25 cellular contexts compared by ENCODE assay signal in the genomic region with DNA sequence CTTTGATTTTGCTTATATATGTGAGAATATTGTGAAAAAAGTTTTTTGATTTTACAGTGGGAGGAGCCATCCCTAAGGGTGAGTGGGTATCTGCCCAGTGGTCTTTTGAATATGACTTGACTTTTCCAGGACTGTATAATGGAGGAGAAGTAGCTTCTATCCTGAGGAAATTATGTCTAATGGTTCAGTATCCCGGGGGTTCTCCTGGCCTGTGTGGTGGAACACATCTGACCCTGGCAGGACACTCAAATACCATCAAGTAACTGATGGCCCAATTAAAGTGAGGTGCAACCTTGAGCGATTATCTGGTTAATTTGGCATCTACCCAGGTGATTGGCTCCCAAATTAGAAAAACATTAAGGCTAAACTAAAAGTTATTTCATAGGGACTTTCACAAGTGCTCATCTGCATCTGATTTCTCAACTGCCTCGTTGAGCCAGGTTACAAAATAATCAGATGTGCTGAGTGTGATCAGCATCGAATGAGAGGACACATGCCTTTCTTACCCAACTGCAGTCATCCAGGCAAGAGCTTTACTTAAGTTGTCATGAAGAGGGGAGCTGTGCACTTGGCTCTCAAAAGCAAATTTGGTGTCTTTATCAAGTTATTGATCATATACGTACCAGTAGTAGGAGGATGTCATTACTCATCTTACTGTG.
"Had no signal": no experiment of that assay in that cellular context is flagged by ENCODE, and none has a peak within 500 bp of the region (broad histone marks: within the 10 kb centered on the region; RNA-seq: fewer than 3 reads in every experiment).

No MANE protein-coding gene starts in this region.

- H3K36me3 Mint-ChIP-seq: natural killer cell treated with Interleukin-12 subunit alpha and Interleukin-12 subunit beta and Interleukin-15 and Interleukin-18, amount 100 ng/mL, for 72 hours; neural progenitor cell; stimulated activated effector memory CD8-positive, alpha-beta T cell treated with anti-CD3 and anti-CD28 coated beads, Interleukin-12 subunit alpha, Interleukin-12 subunit beta, amount 100 ng/mL, for 72 hours had no signal

- H3K36me3 ChIP-seq: heart right ventricle, left ventricle myocardium inferior, neural progenitor cell, right atrium auricular region, upper lobe of right lung, vagina had no signal

- H3K4me1 Mint-ChIP-seq: neural progenitor cell; stimulated activated effector memory CD8-positive, alpha-beta T cell treated with anti-CD3 and anti-CD28 coated beads, Interleukin-12 subunit alpha, Interleukin-12 subunit beta, amount 100 ng/mL, for 72 hours; stimulated activated naive CD8-positive, alpha-beta T cell treated with anti-CD3 and anti-CD28 coated beads, Interleukin-15, amount 100 ng/mL, for 72 hours had no signal

- ATAC-seq: heart right ventricle; natural killer cell treated with Interleukin-12 subunit alpha and Interleukin-12 subunit beta and Interleukin-15 and Interleukin-18, amount 100 ng/mL, for 72 hours; stimulated activated effector memory CD8-positive, alpha-beta T cell treated with anti-CD3 and anti-CD28 coated beads, Interleukin-12 subunit alpha, Interleukin-12 subunit beta, amount 100 ng/mL, for 72 hours; stimulated activated naive CD8-positive, alpha-beta T cell treated with anti-CD3 and anti-CD28 coated beads, Interleukin-15, amount 100 ng/mL, for 72 hours; upper lobe of right lung had no signal

- H3K27ac Mint-ChIP-seq: endodermal cell; natural killer cell treated with Interleukin-12 subunit alpha and Interleukin-12 subunit beta and Interleukin-15 and Interleukin-18, amount 100 ng/mL, for 72 hours; neural progenitor cell; stimulated activated effector memory CD8-positive, alpha-beta T cell treated with anti-CD3 and anti-CD28 coated beads, Interleukin-12 subunit alpha, Interleukin-12 subunit beta, amount 100 ng/mL, for 72 hours; stimulated activated naive CD8-positive, alpha-beta T cell treated with anti-CD3 and anti-CD28 coated beads, Interleukin-15, amount 100 ng/mL, for 72 hours had no signal

- H3K27me3 ChIP-seq: heart right ventricle, neural progenitor cell, right atrium auricular region, testis, tibial nerve, upper lobe of right lung, vagina had no signal

- DNase-seq: effector CD4-positive, alpha-beta T cell; endodermal cell; erythroblast; heart right ventricle; hypothalamus; islet precursor cell; left ventricle myocardium inferior; mesenchymal stem cell; midbrain; stimulated activated CD4-positive, alpha-beta T cell treated with anti-CD3 and anti-CD28 coated beads, Interleukin-4, amount 100 ng/mL, for 1 hour; stimulated activated CD8-positive, alpha-beta memory T cell treated with anti-CD3 and anti-CD28 coated beads, Interleukin-4, amount 100 ng/mL, for 48 hours; stimulated activated naive CD8-positive, alpha-beta T cell treated with anti-CD3 and anti-CD28 coated beads, Interleukin-15, amount 100 ng/mL, for 72 hours; testis; upper lobe of right lung had no signal

- FAIRE-seq: endothelial cell of umbilical vein, frontal cortex had no signal

- H2AFZ ChIP-seq: neural progenitor cell had no signal

- H3K4me2 ChIP-seq: neural progenitor cell, smooth muscle cell had no signal

- H3K4me3 Mint-ChIP-seq: endodermal cell; natural killer cell treated with Interleukin-12 subunit alpha and Interleukin-12 subunit beta and Interleukin-15 and Interleukin-18, amount 100 ng/mL, for 72 hours; neural progenitor cell; stimulated activated effector memory CD8-positive, alpha-beta T cell treated with anti-CD3 and anti-CD28 coated beads, Interleukin-12 subunit alpha, Interleukin-12 subunit beta, amount 100 ng/mL, for 72 hours; stimulated activated naive CD8-positive, alpha-beta T cell treated with anti-CD3 and anti-CD28 coated beads, Interleukin-15, amount 100 ng/mL, for 72 hours had no signal

- H3K9me3 Mint-ChIP-seq: endodermal cell; natural killer cell treated with Interleukin-12 subunit alpha and Interleukin-12 subunit beta and Interleukin-15 and Interleukin-18, amount 100 ng/mL, for 72 hours; neural progenitor cell; stimulated activated effector memory CD8-positive, alpha-beta T cell treated with anti-CD3 and anti-CD28 coated beads, Interleukin-12 subunit alpha, Interleukin-12 subunit beta, amount 100 ng/mL, for 72 hours; stimulated activated naive CD8-positive, alpha-beta T cell treated with anti-CD3 and anti-CD28 coated beads, Interleukin-15, amount 100 ng/mL, for 72 hours had no signal

- H3K9me3 ChIP-seq: heart right ventricle, left ventricle myocardium inferior, right atrium auricular region, testis, tibial nerve, upper lobe of right lung, vagina had no signal

- H3K9ac ChIP-seq: neural progenitor cell had no signal

- H3K27ac ChIP-seq: coronary artery, heart right ventricle, left ventricle myocardium inferior, neural progenitor cell, right atrium auricular region, testis, tibial nerve, upper lobe of right lung, vagina had no signal

- H3K4me3 ChIP-seq: coronary artery, heart right ventricle, left ventricle myocardium inferior, lung, neural progenitor cell, right atrium auricular region, smooth muscle cell, testis, tibial nerve, upper lobe of right lung, vagina had no signal

- H3K4me1 ChIP-seq: heart right ventricle, left ventricle myocardium inferior, neural progenitor cell, right atrium auricular region, testis, tibial nerve, upper lobe of right lung, vagina had no signal
